ENCODE assay signal across 28 cellular contexts in the genomic region with DNA sequence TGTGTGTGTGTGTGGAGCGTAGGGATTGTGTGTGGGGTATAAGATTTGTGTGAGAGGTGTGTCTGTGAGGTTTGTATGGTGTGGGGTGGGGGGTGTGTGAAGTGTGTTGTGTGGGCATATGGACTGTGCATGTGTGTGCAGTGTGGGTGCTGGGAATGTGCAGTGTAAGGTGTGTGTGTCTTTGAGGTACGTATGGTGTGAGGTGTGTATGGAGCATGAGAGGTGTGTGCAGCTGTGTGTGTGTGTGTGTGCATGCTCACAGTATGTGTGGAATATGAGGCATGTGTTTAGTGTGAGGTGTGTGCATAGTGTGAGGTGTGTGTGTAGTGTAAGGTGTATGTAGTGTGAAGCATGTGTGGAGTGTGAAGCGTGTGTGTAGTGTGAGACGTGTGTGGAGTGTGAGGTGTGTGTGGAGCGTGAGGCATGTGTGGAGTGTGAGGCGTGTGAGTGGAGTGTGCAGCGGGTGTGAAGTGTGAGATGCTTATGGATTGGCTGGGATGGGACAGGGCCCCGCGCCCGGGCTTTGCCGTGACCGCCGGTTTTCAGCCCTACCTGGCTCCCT. TPM values are rescaled to one million over a fixed set of nuclear protein-coding genes. Genes with fewer than 3 reads are reported as not detected.
DNase-seq lines count a peak whose midpoint lies in the region; ATAC-seq and TF ChIP-seq lines count a peak whose summit lies in the region.
"Had no signal": no experiment of that assay in that cellular context is flagged by ENCODE, and none has a peak within 500 bp of the region (broad histone marks: within the 10 kb centered on the region; RNA-seq: fewer than 3 reads in every experiment).

No MANE protein-coding gene starts in this region.

- no peaks in the 10 kb centered on the region for H3K27me3 Mint-ChIP-seq in activated CD8-positive, alpha-beta T cell treated with anti-CD3 and anti-CD28 coated beads, Interleukin-2, amount 10 ng/mL, durations not matched to agents 7 days and 5 days (ENCODE audit: low read depth)
- H3K27me3 Mint-ChIP-seq in activated CD8-positive, alpha-beta T cell treated with anti-CD3 and anti-CD28 coated beads for 36 hours: no peaks in the 10 kb centered on the region
- peaks cover 20% of the 10 kb centered on the region for H3K27me3 Mint-ChIP-seq in endothelial cell (ENCODE audit: unreplicated experiment)
- no peaks in the 10 kb centered on the region for H3K27me3 Mint-ChIP-seq in effector memory CD8-positive, alpha-beta T cell
- H3K27me3 Mint-ChIP-seq: CD4-positive, alpha-beta T cell had no signal

- TF ChIP-seq POLR2A in IMR-90 (IDR thresholded peaks at IDR 0.05; ENCODE audit: low read depth, low read length): no peak

- no peaks in the 10 kb centered on the region for H3K9me3 Mint-ChIP-seq in activated CD8-positive, alpha-beta T cell treated with anti-CD3 and anti-CD28 coated beads, Interleukin-2, amount 10 ng/mL, durations not matched to agents 7 days and 5 days (ENCODE audit: insufficient read depth)
- no peaks in the 10 kb centered on the region for H3K9me3 Mint-ChIP-seq in activated CD8-positive, alpha-beta T cell treated with anti-CD3 and anti-CD28 coated beads for 36 hours
- H3K9me3 Mint-ChIP-seq in endothelial cell (ENCODE audit: unreplicated experiment): no peaks in the 10 kb centered on the region
- H3K9me3 Mint-ChIP-seq in stimulated activated effector memory CD8-positive, alpha-beta T cell treated with anti-CD3 and anti-CD28 coated beads, Interleukin-12 subunit alpha, Interleukin-12 subunit beta, amount 100 ng/mL, for 72 hours: no peaks in the 10 kb centered on the region
- H3K9me3 Mint-ChIP-seq in effector memory CD8-positive, alpha-beta T cell: no peaks in the 10 kb centered on the region
- H3K9me3 Mint-ChIP-seq: CD4-positive, alpha-beta T cell had no signal

- H3K36me3 Mint-ChIP-seq in activated CD8-positive, alpha-beta T cell treated with anti-CD3 and anti-CD28 coated beads, Interleukin-2, amount 10 ng/mL, durations not matched to agents 7 days and 5 days (ENCODE audit: low read depth): peaks cover 2% of the 10 kb centered on the region
- H3K36me3 Mint-ChIP-seq in activated CD8-positive, alpha-beta T cell treated with anti-CD3 and anti-CD28 coated beads for 36 hours (ENCODE audit: low read depth): peaks cover 2% of the 10 kb centered on the region
- no peaks in the 10 kb centered on the region for H3K36me3 Mint-ChIP-seq in endothelial cell (ENCODE audit: low read depth, unreplicated experiment)
- H3K36me3 Mint-ChIP-seq in stimulated activated effector memory CD8-positive, alpha-beta T cell treated with anti-CD3 and anti-CD28 coated beads, Interleukin-12 subunit alpha, Interleukin-12 subunit beta, amount 100 ng/mL, for 72 hours: peaks cover 9% of the 10 kb centered on the region
- peaks cover 3% of the 10 kb centered on the region for H3K36me3 Mint-ChIP-seq in effector memory CD8-positive, alpha-beta T cell (ENCODE audit: insufficient read depth)

- 71 to 100% methylated on average over 2 to 11 of the region's 13 CpGs for WGBS in IMR-90 (ENCODE audit: extremely low coverage in 2 of 2, insufficient read length in 1 of 2), 2 experiments

- in situ Hi-C loops in IMR-90 (cut with MboI; ENCODE audit: low sequenced_read_pairs): no loop called here
- in situ Hi-C loops in HAP-1 (cut with MboI; ENCODE audit: low sequenced_read_pairs): no loop called here

- POLR2A ChIA-PET in activated CD8-positive, alpha-beta T cell treated with anti-CD3 and anti-CD28 coated beads, Interleukin-2, amount 10 ng/mL, durations not matched to agents 7 days and 5 days (lab: Charles Lee): no interaction called here
- POLR2A ChIA-PET in activated CD8-positive, alpha-beta T cell treated with anti-CD3 and anti-CD28 coated beads for 36 hours (lab: Charles Lee): no interaction called here
- POLR2A ChIA-PET in IMR-90 (lab: Charles Lee; ENCODE audit: unreplicated experiment): no interaction called here

- no peak overlapping the region for H3K4me3 Mint-ChIP-seq in activated CD8-positive, alpha-beta T cell treated with anti-CD3 and anti-CD28 coated beads, Interleukin-2, amount 10 ng/mL, durations not matched to agents 7 days and 5 days
- H3K4me3 Mint-ChIP-seq in activated CD8-positive, alpha-beta T cell treated with anti-CD3 and anti-CD28 coated beads for 36 hours: no peak overlapping the region
- H3K4me3 Mint-ChIP-seq in endothelial cell (ENCODE audit: unreplicated experiment): peak overlapping the region; percentile 1
- H3K4me3 Mint-ChIP-seq in stimulated activated effector memory CD8-positive, alpha-beta T cell treated with anti-CD3 and anti-CD28 coated beads, Interleukin-12 subunit alpha, Interleukin-12 subunit beta, amount 100 ng/mL, for 72 hours: no peak overlapping the region
- no peak overlapping the region for H3K4me3 Mint-ChIP-seq in effector memory CD8-positive, alpha-beta T cell
- H3K4me3 Mint-ChIP-seq: CD4-positive, alpha-beta T cell; H9 had no signal

- no TSS peak for BruUV-seq in IMR-90 (replicated peaks; lab: Mats Ljungman, UMichigan)

- no peak overlapping the region for H2AFZ ChIP-seq in IMR-90 (replicated peaks; ENCODE audit: low read length, poor library complexity)
- H2AFZ ChIP-seq: GM23248 had no signal

- H2BK20ac ChIP-seq in IMR-90 (ENCODE audit: low read depth, low read length): no peak overlapping the region

- H3K4me2 ChIP-seq in IMR-90 (ENCODE audit: low read depth, low read length): no peak overlapping the region
- H3K4me2 ChIP-seq: BLaER1 had no signal

- H3K14ac ChIP-seq in IMR-90 (replicated peaks; ENCODE audit: low read depth, low read length): no peak overlapping the region

- no peak overlapping the region for H4K8ac ChIP-seq in IMR-90 (ENCODE audit: low read depth in 2 of 2, low read length in 2 of 2)

- H3K27me3 ChIP-seq in IMR-90 (ENCODE audit: control insufficient read depth, insufficient read depth, low read length) (peaks cover 56% of the 10 kb centered on the region), HAP-1 (ENCODE audit: low read depth) (0 out of 2 replicates have a peak, but pooled peaks cover 4% of the 10 kb centered on the region)
- H3K27me3 ChIP-seq: BLaER1 had no signal

- no peak overlapping the region for H4K5ac ChIP-seq in IMR-90 (ENCODE audit: low read depth, low read length)

- no peaks in the 10 kb centered on the region; the same call in 1 of the 2 replicates for H3K9me1 ChIP-seq in IMR-90 (ENCODE audit: insufficient read depth, low read length)

- H3K4me3 ChIP-seq in IMR-90 (ENCODE audit: insufficient read depth, low read depth, low read length) (no peak overlapping the region), HAP-1 (no peak overlapping the region)
- H3K4me3 ChIP-seq: BLaER1, GM23248 had no signal

- no peak overlapping the region for H3K18ac ChIP-seq in IMR-90 (ENCODE audit: low read depth, low read length)

- dilution Hi-C loops in IMR-90 (cut with HindIII; ENCODE audit: low sequenced_read_pairs, unreplicated experiment): no loop called here

- H3K23ac ChIP-seq in IMR-90 (ENCODE audit: low read depth, low read length): no peak overlapping the region

- no peak overlapping the region for H2BK15ac ChIP-seq in IMR-90 (ENCODE audit: low read depth, low read length)

- H2BK5ac ChIP-seq in IMR-90 (ENCODE audit: low read depth, low read length, poor library complexity, severe bottlenecking): peak overlapping the region; percentile 37

- no peak for TF ChIP-seq RAD21 in IMR-90 (IDR thresholded peaks at IDR 0.05; ENCODE audit: low read length)

- no peaks in the 10 kb centered on the region for H4K20me1 ChIP-seq in IMR-90 (ENCODE audit: insufficient read depth, low read length)
- H4K20me1 ChIP-seq: BLaER1 had no signal

- ATAC-seq in activated CD8-positive, alpha-beta T cell treated with anti-CD3 and anti-CD28 coated beads, Interleukin-2, amount 10 ng/mL, durations not matched to agents 7 days and 5 days: no peak
- no peak for ATAC-seq in activated CD8-positive, alpha-beta T cell treated with anti-CD3 and anti-CD28 coated beads for 36 hours
- ATAC-seq in IMR-90 (ENCODE audit: low read depth): no peak
- ATAC-seq in stimulated activated effector memory CD8-positive, alpha-beta T cell treated with anti-CD3 and anti-CD28 coated beads, Interleukin-12 subunit alpha, Interleukin-12 subunit beta, amount 100 ng/mL, for 72 hours: no peak
- ATAC-seq in effector memory CD8-positive, alpha-beta T cell (replicated peaks): no peak
- ATAC-seq in GM21526 (IDR thresholded peaks at IDR 0.05; ENCODE audit: low FRiP score, unreplicated experiment): no peak

- H3K9ac ChIP-seq in IMR-90 (ENCODE audit: low read depth, low read length): no peak overlapping the region
- H3K9ac ChIP-seq: BLaER1, GM23248 had no signal

- H3K79me1 ChIP-seq in IMR-90 (ENCODE audit: low read depth in 1 of 2, low read length in 2 of 2): no peaks in the 10 kb centered on the region

- no peak overlapping the region for H4K91ac ChIP-seq in IMR-90 (ENCODE audit: insufficient read depth, low read depth, low read length)

- H3K4me1 ChIP-seq in IMR-90 (ENCODE audit: control insufficient read depth, insufficient read depth, low read length) (no peaks in the 10 kb centered on the region), HAP-1 (no peaks in the 10 kb centered on the region)

- H3K56ac ChIP-seq in IMR-90 (ENCODE audit: extremely low read depth, insufficient read depth, low read length): no peak overlapping the region

- H2AK5ac ChIP-seq in IMR-90 (ENCODE audit: low read depth, low read length): no peak overlapping the region

- peaks cover 19% of the 10 kb centered on the region for H3K4me1 Mint-ChIP-seq in activated CD8-positive, alpha-beta T cell treated with anti-CD3 and anti-CD28 coated beads, Interleukin-2, amount 10 ng/mL, durations not matched to agents 7 days and 5 days (ENCODE audit: low read depth)
- H3K4me1 Mint-ChIP-seq in activated CD8-positive, alpha-beta T cell treated with anti-CD3 and anti-CD28 coated beads for 36 hours (ENCODE audit: low read depth): peaks cover 13% of the 10 kb centered on the region
- no peaks in the 10 kb centered on the region for H3K4me1 Mint-ChIP-seq in endothelial cell (ENCODE audit: unreplicated experiment)
- H3K4me1 Mint-ChIP-seq in stimulated activated effector memory CD8-positive, alpha-beta T cell treated with anti-CD3 and anti-CD28 coated beads, Interleukin-12 subunit alpha, Interleukin-12 subunit beta, amount 100 ng/mL, for 72 hours: peaks cover 33% of the 10 kb centered on the region
- H3K4me1 Mint-ChIP-seq in effector memory CD8-positive, alpha-beta T cell (ENCODE audit: low read depth in 2 of 2): peaks cover 0 to 2% of the 10 kb centered on the region in 2 donors

- H3K27ac Mint-ChIP-seq in activated CD8-positive, alpha-beta T cell treated with anti-CD3 and anti-CD28 coated beads, Interleukin-2, amount 10 ng/mL, durations not matched to agents 7 days and 5 days: peak overlapping the region; percentile 0
- no peak overlapping the region for H3K27ac Mint-ChIP-seq in activated CD8-positive, alpha-beta T cell treated with anti-CD3 and anti-CD28 coated beads for 36 hours
- no peak overlapping the region for H3K27ac Mint-ChIP-seq in endothelial cell (ENCODE audit: unreplicated experiment)
- peak overlapping the region; percentile 1 for H3K27ac Mint-ChIP-seq in stimulated activated effector memory CD8-positive, alpha-beta T cell treated with anti-CD3 and anti-CD28 coated beads, Interleukin-12 subunit alpha, Interleukin-12 subunit beta, amount 100 ng/mL, for 72 hours
- no peak overlapping the region for H3K27ac Mint-ChIP-seq in effector memory CD8-positive, alpha-beta T cell
- H3K27ac Mint-ChIP-seq: CD4-positive, alpha-beta T cell had no signal

- TF ChIP-seq CTCF in activated CD8-positive, alpha-beta T cell treated with anti-CD3 and anti-CD28 coated beads for 36 hours (IDR thresholded peaks at IDR 0.05): no peak
- TF ChIP-seq CTCF in IMR-90 (conservative IDR thresholded peaks at IDR 0.05; ENCODE audit: low read depth, low read length) (no peak), endothelial cell (IDR thresholded peaks at IDR 0.05; ENCODE audit: unreplicated experiment) (no peak)

- no peak overlapping the region for H2BK120ac ChIP-seq in IMR-90 (ENCODE audit: low read depth, low read length)

- H3K36me3 ChIP-seq in IMR-90 (ENCODE audit: control insufficient read depth, insufficient read depth, low read length) (no peaks in the 10 kb centered on the region), HAP-1 (replicated peaks) (no peaks in the 10 kb centered on the region)
- H3K36me3 ChIP-seq: BLaER1 had no signal

- no peak overlapping the region for H3K4ac ChIP-seq in IMR-90 (ENCODE audit: low read depth, low read length)

- no peak overlapping the region for H3K27ac ChIP-seq in IMR-90 (ENCODE audit: insufficient read depth, low read length)
- H3K27ac ChIP-seq: BLaER1, GM23248, RWPE1 had no signal

- intact Hi-C loops in activated CD8-positive, alpha-beta T cell treated with anti-CD3 and anti-CD28 coated beads for 36 hours (cut with micrococcal nuclease): no loop called here
- intact Hi-C loops in IMR-90 (cut with micrococcal nuclease): no loop called here

- no peak for DNase-seq in activated CD8-positive, alpha-beta T cell treated with anti-CD3 and anti-CD28 coated beads, Interleukin-2, amount 10 ng/mL, durations not matched to agents 7 days and 5 days
- DNase-seq in activated CD8-positive, alpha-beta T cell treated with anti-CD3 and anti-CD28 coated beads for 36 hours: no peak
- no peak for DNase-seq in IMR-90
- DNase-seq in endothelial cell (ENCODE audit: low spot score): no peak
- DNase-seq in stimulated activated effector memory CD8-positive, alpha-beta T cell treated with anti-CD3 and anti-CD28 coated beads, Interleukin-12 subunit alpha, Interleukin-12 subunit beta, amount 100 ng/mL, for 72 hours (ENCODE audit: low spot score in 2 of 2): no peak
- DNase-seq in effector memory CD8-positive, alpha-beta T cell: no peak
- no peak for DNase-seq in HAP-1 (ENCODE audit: low spot score in 2 of 2)
- DNase-seq: CD4-positive, alpha-beta T cell; COR-L47; DMS53; GM23248; H9; Karpas-422; NCI-H1092 treated with DMSO at 0.1 percent for 48 hours; NCI-H1436; NCI-H187; NCI-H2081 treated with DMSO at 0.1 percent for 48 hours; NCI-H226; NCI-H510A; NCI-H69; SHP77 had no signal

- no peaks in the 10 kb centered on the region for H3K9me3 ChIP-seq in IMR-90 (ENCODE audit: control insufficient read depth, insufficient read depth, low read length)
- H3K9me3 ChIP-seq in HAP-1: no peaks in the 10 kb centered on the region
- H3K9me3 ChIP-seq: BLaER1 had no signal

- H2AK9ac ChIP-seq in IMR-90 (replicated peaks; ENCODE audit: low read depth, low read length, poor library complexity): no peak overlapping the region

- CTCF ChIA-PET in activated CD8-positive, alpha-beta T cell treated with anti-CD3 and anti-CD28 coated beads, Interleukin-2, amount 10 ng/mL, durations not matched to agents 7 days and 5 days (lab: Charles Lee): no interaction called here
- CTCF ChIA-PET in activated CD8-positive, alpha-beta T cell treated with anti-CD3 and anti-CD28 coated beads for 36 hours (lab: Charles Lee): no interaction called here
- CTCF ChIA-PET in IMR-90 (lab: Yijun Ruan, JAX): no interaction called here

RNA-seq across cellular contexts. Expression of gene TMPRSS6, which starts 1.7 kb away (rescaled TPM):
- 1 to 10 TPM; 1.1 TPM for total RNA-seq in activated CD8-positive, alpha-beta T cell treated with anti-CD3 and anti-CD28 coated beads, Interleukin-2, amount 10 ng/mL, durations not matched to agents 7 days and 5 days
- total RNA-seq in activated CD8-positive, alpha-beta T cell treated with anti-CD3 and anti-CD28 coated beads for 36 hours: 10 to 100 TPM; 11.3 to 12.4 TPM
- not detected in 2 replicates for total RNA-seq in IMR-90 (2012; rRNA removed)
- polyA plus RNA-seq in IMR-90 (2012; rRNA removed): not detected in 2 replicates
- not detected in 2 replicates for polyA plus RNA-seq in IMR-90 (2012; cell fraction: cytosol; rRNA removed)
- polyA plus RNA-seq in IMR-90 (2012; cell fraction: nucleus; rRNA removed; ENCODE audit: low replicate concordance): not detected in 2 replicates
- not detected for total RNA-seq in endothelial cell (ENCODE audit: unreplicated experiment)
- total RNA-seq: A172, Daoy, G401, GM23248, H9, SK-MEL-5 had no signal

RNA-seq across cellular contexts. Expression of gene IL2RB, which starts 38.5 kb away (rescaled TPM):
- 100 to 1,000 TPM; 202 to 213 TPM for total RNA-seq in activated CD8-positive, alpha-beta T cell treated with anti-CD3 and anti-CD28 coated beads, Interleukin-2, amount 10 ng/mL, durations not matched to agents 7 days and 5 days
- total RNA-seq in activated CD8-positive, alpha-beta T cell treated with anti-CD3 and anti-CD28 coated beads for 36 hours: 100 to 1,000 TPM; 263 to 268 TPM
- not detected in 2 replicates for total RNA-seq in IMR-90 (2012; rRNA removed)
- polyA plus RNA-seq in IMR-90 (2012; rRNA removed): 1.0 and 1.2 TPM in 2 replicates
- 0.82 and 1.5 TPM in 2 replicates for polyA plus RNA-seq in IMR-90 (2012; cell fraction: cytosol; rRNA removed)
- 0.19 and 0.29 TPM in 2 replicates for polyA plus RNA-seq in IMR-90 (2012; cell fraction: nucleus; rRNA removed; ENCODE audit: low replicate concordance)
- total RNA-seq in endothelial cell (ENCODE audit: unreplicated experiment): 0.51 TPM
- total RNA-seq: A172, Daoy, G401, GM23248, SK-MEL-5 had no signal

RNA-seq across cellular contexts. Expression of gene KCTD17, which starts 59.7 kb away (rescaled TPM):
- 10 to 100 TPM; 34.3 to 35.9 TPM for total RNA-seq in activated CD8-positive, alpha-beta T cell treated with anti-CD3 and anti-CD28 coated beads, Interleukin-2, amount 10 ng/mL, durations not matched to agents 7 days and 5 days
- 10 to 100 TPM; 30.3 to 30.6 TPM for total RNA-seq in activated CD8-positive, alpha-beta T cell treated with anti-CD3 and anti-CD28 coated beads for 36 hours
- 28.3 and 29.2 TPM in 2 replicates for total RNA-seq in IMR-90 (2012; rRNA removed)
- 37.3 and 37.8 TPM in 2 replicates for polyA plus RNA-seq in IMR-90 (2012; rRNA removed)
- polyA plus RNA-seq in IMR-90 (2012; cell fraction: cytosol; rRNA removed): 26.9 and 44.6 TPM in 2 replicates
- 48.0 and 87.9 TPM in 2 replicates for polyA plus RNA-seq in IMR-90 (2012; cell fraction: nucleus; rRNA removed; ENCODE audit: low replicate concordance)
- total RNA-seq in endothelial cell (ENCODE audit: unreplicated experiment): 46.9 TPM

Comparison
In these comparisons a context has a peak if more than half of its experiments do, and no peak if none do; other contexts are left out.
1. H3K27ac Mint-ChIP-seq: peak in activated CD8-positive, alpha-beta T cell treated with anti-CD3 and anti-CD28 coated beads, Interleukin-2, amount 10 ng/mL, durations not matched to agents 7 days and 5 days (single experiment) and stimulated activated effector memory CD8-positive, alpha-beta T cell treated with anti-CD3 and anti-CD28 coated beads, Interleukin-12 subunit alpha, Interleukin-12 subunit beta, amount 100 ng/mL, for 72 hours (single experiment); none in activated CD8-positive, alpha-beta T cell treated with anti-CD3 and anti-CD28 coated beads for 36 hours (single experiment), endothelial cell (single experiment) and effector memory CD8-positive, alpha-beta T cell (0 of 2).
2. RNA of gene TMPRSS6, which starts 1.7 kb away (total RNA-seq): 11.3 to 12.4 TPM in activated CD8-positive, alpha-beta T cell treated with anti-CD3 and anti-CD28 coated beads for 36 hours; 1.1 TPM in activated CD8-positive, alpha-beta T cell treated with anti-CD3 and anti-CD28 coated beads, Interleukin-2, amount 10 ng/mL, durations not matched to agents 7 days and 5 days, not detected in endothelial cell (single experiment) and not detected in IMR-90; every median in the first group is over 4 times any median in the second.
3. RNA of gene IL2RB, which starts 38.5 kb away (total RNA-seq): 263 to 268 TPM in activated CD8-positive, alpha-beta T cell treated with anti-CD3 and anti-CD28 coated beads for 36 hours and 202 to 213 TPM in activated CD8-positive, alpha-beta T cell treated with anti-CD3 and anti-CD28 coated beads, Interleukin-2, amount 10 ng/mL, durations not matched to agents 7 days and 5 days; 0.51 TPM in endothelial cell (single experiment) and not detected in IMR-90; every median in the first group is over 100 times any median in the second.